In the genomic region with DNA sequence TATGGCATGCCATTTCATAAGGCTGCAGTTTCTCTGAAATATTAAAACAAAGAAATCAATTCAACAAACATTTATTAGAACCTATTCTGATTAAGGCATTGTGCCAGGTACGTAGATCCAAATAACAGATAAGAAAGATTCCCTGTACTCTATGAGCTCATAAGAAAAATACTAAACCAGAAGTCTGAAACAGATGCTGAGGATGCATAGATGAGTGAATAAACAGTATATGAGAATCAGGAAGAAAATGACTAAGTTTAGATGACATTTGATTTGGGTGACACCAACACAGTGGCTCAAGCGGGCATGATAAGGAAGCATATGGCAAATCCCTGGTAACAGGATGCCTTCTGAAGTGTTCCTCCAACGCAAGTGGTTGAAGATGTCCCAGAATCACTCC, we compare ENCODE assay signal across 31 cellular contexts.
"Had no signal": no experiment of that assay in that cellular context is flagged by ENCODE, and none has a peak within 500 bp of the region (broad histone marks: within the 10 kb centered on the region; RNA-seq: fewer than 3 reads in every experiment).

No MANE protein-coding gene starts in this region.

- DNase-seq: activated CD4-positive, alpha-beta T cell treated with anti-CD3 and anti-CD28 coated beads for 36 hours; activated CD4-positive, alpha-beta T cell treated with anti-CD3 and anti-CD28 coated beads, Interleukin-2, amount 10 ng/mL, durations not matched to agents 7 days and 5 days; activated CD4-positive, alpha-beta T cell treated with anti-CD3 and anti-CD28 coated beads, Interleukin-2, amount 50 U/mL, for 48 hours; activated CD8-positive, alpha-beta T cell treated with anti-CD3 and anti-CD28 coated beads, Interleukin-2, amount 10 ng/mL, durations not matched to agents 7 days and 5 days; activated naive CD4-positive, alpha-beta T cell treated with anti-CD3 and anti-CD28 coated beads, Interleukin-2, amount 10 ng/mL, durations not matched to agents 7 days and 5 days; activated naive CD8-positive, alpha-beta T cell treated with anti-CD3 and anti-CD28 coated beads, Interleukin-2, amount 50 U/mL, for 24 hours; activated T-cell treated with anti-CD3 and anti-CD28 coated beads, Interleukin-2, amount 50 U/mL, for 24 hours; anterior cingulate cortex; central memory CD4-positive, alpha-beta T cell; NCI-H1048; NCI-H1105 treated with DMSO at 0.1 percent for 48 hours; NCI-H1436; NCI-H1694; NCI-H1930; NCI-H2081 treated with DMSO at 0.1 percent for 48 hours; NCI-H510A; NCI-H526; NCI-H748 treated with DMSO at 0.1 percent for 48 hours; NK-92 treated with Interleukin-12 subunit alpha and Interleukin-12 subunit beta, amount 100 ng/mL, for 24 hours; PC-3; Peyer's patch; RPMI8226; SHP77 treated with DMSO at 0.1 percent for 48 hours; SW 1271; T-helper 1 cell; T-helper 2 cell; T-helper 9 cell had no signal

- H3K4me1 ChIP-seq: Peyer's patch had no signal

- ATAC-seq: activated CD4-positive, alpha-beta T cell treated with anti-CD3 and anti-CD28 coated beads for 36 hours; activated CD4-positive, CD25-positive, alpha-beta regulatory T cell treated with anti-CD3 and anti-CD28 coated beads, Interleukin-2, amount 50 U/mL, for 24 hours; activated CD8-positive, alpha-beta T cell treated with anti-CD3 and anti-CD28 coated beads, Interleukin-2, amount 10 ng/mL, durations not matched to agents 7 days and 5 days; activated naive CD8-positive, alpha-beta T cell treated with anti-CD3 and anti-CD28 coated beads, Interleukin-2, amount 50 U/mL, for 24 hours; K562; PC-3; WTC11 had no signal

- H3K4me3 ChIP-seq: K562, Peyer's patch, SJSA1 had no signal

- FAIRE-seq: K562 had no signal

- H3K27ac ChIP-seq: Peyer's patch, SJSA1 had no signal

- H3K9me3 ChIP-seq: Peyer's patch, SJSA1 had no signal

- H3K27me3 ChIP-seq: Peyer's patch, SJSA1 had no signal
